In genomic region chr3:110814170-110815007, GRCh38 we compare ENCODE assay signal across 9 cellular contexts.
DNase-seq lines count a peak whose midpoint lies in the region; ATAC-seq, FAIRE-seq and TF ChIP-seq lines count a peak whose summit lies in the region.
"Had no signal": no experiment of that assay in that cellular context is flagged by ENCODE, and none has a peak within 500 bp of the region (broad histone marks: within the 10 kb centered on the region; RNA-seq: fewer than 3 reads in every experiment).

No MANE protein-coding gene starts in this region.

- CTCF ChIA-PET in activated naive CD4-positive, alpha-beta T cell treated with anti-CD3 and anti-CD28 coated beads, Interleukin-2, amount 10 ng/mL, durations not matched to agents 7 days and 5 days (lab: Charles Lee): interaction anchor here (0.8 kb wide), 1 partner anchor 14 kb away, joined by 3 read pairs; no protein-coding TSS in a partner anchor

- intact Hi-C loops in pancreas (cut with DNase I): no loop called here

- TF ChIP-seq CTCF in osteocyte (IDR thresholded peaks at IDR 0.05) (no peak), pancreas (IDR thresholded peaks at IDR 0.05) (no peak), GM20000 (IDR thresholded peaks at IDR 0.05; ENCODE audit: extremely low read depth, missing control alignments) (no peak)

- no peaks in the 10 kb centered on the region for H3K9me3 Mint-ChIP-seq in activated naive CD4-positive, alpha-beta T cell treated with anti-CD3 and anti-CD28 coated beads, Interleukin-2, amount 10 ng/mL, durations not matched to agents 7 days and 5 days
- no peaks in the 10 kb centered on the region for H3K9me3 Mint-ChIP-seq in osteocyte (ENCODE audit: unreplicated experiment)
- H3K9me3 Mint-ChIP-seq: memory B cell had no signal

- H3K36me3 Mint-ChIP-seq in activated naive CD4-positive, alpha-beta T cell treated with anti-CD3 and anti-CD28 coated beads, Interleukin-2, amount 10 ng/mL, durations not matched to agents 7 days and 5 days: no peaks in the 10 kb centered on the region
- no peaks in the 10 kb centered on the region for H3K36me3 Mint-ChIP-seq in osteocyte (ENCODE audit: unreplicated experiment)
- H3K36me3 Mint-ChIP-seq: memory B cell had no signal

- H3K36me3 ChIP-seq in pancreas: no peaks in the 10 kb centered on the region

- peak overlapping the region; percentile 38 for H3K27ac Mint-ChIP-seq in activated naive CD4-positive, alpha-beta T cell treated with anti-CD3 and anti-CD28 coated beads, Interleukin-2, amount 10 ng/mL, durations not matched to agents 7 days and 5 days
- peak overlapping the region; percentile 81 for H3K27ac Mint-ChIP-seq in osteocyte (ENCODE audit: unreplicated experiment)
- H3K27ac Mint-ChIP-seq: memory B cell had no signal

- H3K9me3 ChIP-seq in pancreas: no peaks in the 10 kb centered on the region

- no peaks in the 10 kb centered on the region for H3K4me1 ChIP-seq in pancreas

- H3K27me3 Mint-ChIP-seq in activated naive CD4-positive, alpha-beta T cell treated with anti-CD3 and anti-CD28 coated beads, Interleukin-2, amount 10 ng/mL, durations not matched to agents 7 days and 5 days: no peaks in the 10 kb centered on the region
- H3K27me3 Mint-ChIP-seq in osteocyte (ENCODE audit: unreplicated experiment): no peaks in the 10 kb centered on the region

- no peak overlapping the region for H3K27ac ChIP-seq in pancreas

- WGBS in pancreas, 2 donors: 85 to 95% methylated on average over 5 of the region's 5 CpGs

- peak; percentile 92 for DNase-seq in EH (ENCODE audit: low read depth)
- peak; percentile 20 for DNase-seq in activated naive CD4-positive, alpha-beta T cell treated with anti-CD3 and anti-CD28 coated beads, Interleukin-2, amount 10 ng/mL, durations not matched to agents 7 days and 5 days
- DNase-seq in osteocyte (ENCODE audit: extremely low spot score, unreplicated experiment): no peak
- no peak for DNase-seq in pancreas
- DNase-seq in iPS-NIHi11 (ENCODE audit: low spot score): no peak
- no peak for DNase-seq in GM20000 (ENCODE audit: low spot score)

- H3K27me3 ChIP-seq in pancreas: no peaks in the 10 kb centered on the region

- H3K4me3 ChIP-seq in pancreas: no peak overlapping the region

- peaks cover 5% of the 10 kb centered on the region for H3K4me1 Mint-ChIP-seq in activated naive CD4-positive, alpha-beta T cell treated with anti-CD3 and anti-CD28 coated beads, Interleukin-2, amount 10 ng/mL, durations not matched to agents 7 days and 5 days
- H3K4me1 Mint-ChIP-seq in osteocyte (ENCODE audit: unreplicated experiment): peaks cover 21% of the 10 kb centered on the region
- H3K4me1 Mint-ChIP-seq: memory B cell had no signal

- FAIRE-seq in pancreas (lab: Jason Lieb, UNC): no peak

- no peak overlapping the region for H3K4me3 Mint-ChIP-seq in activated naive CD4-positive, alpha-beta T cell treated with anti-CD3 and anti-CD28 coated beads, Interleukin-2, amount 10 ng/mL, durations not matched to agents 7 days and 5 days
- H3K4me3 Mint-ChIP-seq in osteocyte (ENCODE audit: unreplicated experiment): peak overlapping the region; percentile 31
- H3K4me3 Mint-ChIP-seq: memory B cell had no signal

- ATAC-seq in GM21515 (IDR thresholded peaks at IDR 0.05; ENCODE audit: unreplicated experiment): peak; percentile 79
- ATAC-seq in HG03575 (IDR thresholded peaks at IDR 0.05; ENCODE audit: extremely low read depth, insufficient number of reproducible peaks, low FRiP score, unreplicated experiment): peak; percentile 91
- ATAC-seq in pancreas: no peak

Comparison
In these comparisons a context has a peak if more than half of its experiments do, and no peak if none do; other contexts are left out.
1. DNase-seq: peak in EH (single experiment) and activated naive CD4-positive, alpha-beta T cell treated with anti-CD3 and anti-CD28 coated beads, Interleukin-2, amount 10 ng/mL, durations not matched to agents 7 days and 5 days (single experiment); none in osteocyte (single experiment), pancreas (0 of 6), iPS-NIHi11 (single experiment) and GM20000 (single experiment).
2. ATAC-seq: peak in GM21515 (single experiment) and HG03575 (single experiment); none in pancreas (0 of 4).